ENCODE assay signal across 8 cellular contexts in genomic region chr21:31580866-31581276, GRCh38.
DNase-seq lines count a peak whose midpoint lies in the region; ATAC-seq and TF ChIP-seq lines count a peak whose summit lies in the region.

No MANE protein-coding gene starts in this region.

- H3K9me3 ChIP-seq in colonic mucosa: no peaks in the 10 kb centered on the region
- H3K9me3 ChIP-seq in lung (ENCODE audit: control insufficient read depth in 2 of 2, insufficient read depth in 1 of 2, low read length in 1 of 2): no peaks in the 10 kb centered on the region

- 39 to 48% methylated on average over 3 of the region's 3 CpGs for WGBS in lung, 2 donors

- H3K4me1 ChIP-seq in colonic mucosa: no peaks in the 10 kb centered on the region
- peaks cover 0 to 1% of the 10 kb centered on the region in 2 donors for H3K4me1 ChIP-seq in lung (ENCODE audit: control insufficient read depth in 2 of 2, insufficient read depth in 2 of 2, low read length in 2 of 2)

- ATAC-seq in HG02884 (IDR thresholded peaks at IDR 0.05; ENCODE audit: unreplicated experiment) (peak; percentile 76), lung (ENCODE audit: insufficient read depth, low FRiP score) (peak; percentile 74), HG03139 (IDR thresholded peaks at IDR 0.05; ENCODE audit: unreplicated experiment) (no peak)

- DNase-seq in GM06990 (ENCODE audit: extremely low read depth, insufficient read length) (no peak), NCI-H446 (lab: John Stamatoyannopoulos, UW) (peak; percentile 87 to 88), colonic mucosa (peak; percentile 79), lung (ENCODE audit: low spot score) (peak; percentile 59)
- DNase-seq in activated CD4-positive, alpha-beta T cell treated with anti-CD3 and anti-CD28 coated beads for 4 hours: peak; percentile 69 to 84
- DNase-seq in stimulated activated CD8-positive, alpha-beta memory T cell treated with anti-CD3 and anti-CD28 coated beads, Interleukin-15, amount 100 ng/mL, for 1 hour (ENCODE audit: low read depth): peak; percentile 62

- H3K9ac ChIP-seq in colonic mucosa (ENCODE audit: low read depth in 2 of 2, low read length in 2 of 2): no peak overlapping the region

- no peak overlapping the region for H3K4me3 ChIP-seq in GM06990 (replicated peaks; ENCODE audit: low read depth, low read length)
- no peak overlapping the region for H3K4me3 ChIP-seq in colonic mucosa
- H3K4me3 ChIP-seq in lung: no peak overlapping the region

- H3K36me3 ChIP-seq in GM06990 (ENCODE audit: control insufficient read depth, insufficient read depth, low read length) (no peaks in the 10 kb centered on the region), colonic mucosa (no peaks in the 10 kb centered on the region), lung (ENCODE audit: control insufficient read depth in 2 of 2, insufficient read depth in 2 of 2, low read length in 2 of 2) (no peaks in the 10 kb centered on the region)

- H3K27ac ChIP-seq in colonic mucosa (no peak overlapping the region), lung (ENCODE audit: low read depth in 1 of 2, low read length in 1 of 2) (no peak overlapping the region)

- H3K27me3 ChIP-seq in GM06990 (replicated peaks; ENCODE audit: control insufficient read depth, insufficient read depth, low read length) (no peaks in the 10 kb centered on the region), colonic mucosa (no peaks in the 10 kb centered on the region), lung (ENCODE audit: control insufficient read depth, insufficient read depth) (no peaks in the 10 kb centered on the region)

- TF ChIP-seq CTCF in GM06990 (IDR thresholded peaks at IDR 0.05; ENCODE audit: insufficient read depth, low read length, poor library complexity, severe bottlenecking) (peak; percentile 83), colonic mucosa (IDR thresholded peaks at IDR 0.05) (peak; percentile 73), lung (IDR thresholded peaks at IDR 0.05; ENCODE audit: control extremely low read depth, extremely low read depth) (peak; percentile 60)

- intact Hi-C loops in colonic mucosa (cut with DNase I): loop anchor here (2.0 kb wide), 1 partner anchor 382 kb away; no protein-coding TSS in a partner anchor
